17 cellular contexts compared by ENCODE assay signal in genomic region chr16:83648347-83648746, GRCh38.
"Had no signal": no experiment of that assay in that cellular context is flagged by ENCODE, and none has a peak within 500 bp of the region (broad histone marks: within the 10 kb centered on the region; RNA-seq: fewer than 3 reads in every experiment).

No MANE protein-coding gene starts in this region.

- DNase-seq: effector memory CD8-positive, alpha-beta T cell; gastrocnemius medialis; glutamatergic neuron; kidney glomerular epithelial cell; mesendoderm; naive thymus-derived CD4-positive, alpha-beta T cell; nephron progenitor cell; posterior cingulate gyrus; sigmoid colon; small intestine; stimulated activated CD4-positive, alpha-beta T cell treated with anti-CD3 and anti-CD28 coated beads, Interleukin-12 subunit alpha, Interleukin-12 subunit beta, amount 100 ng/mL, for 4 hours; stimulated activated CD4-positive, alpha-beta T cell treated with anti-CD3 and anti-CD28 coated beads, Interleukin-2, amount 100 ng/mL, for 48 hours; stimulated activated naive CD4-positive, alpha-beta T cell treated with Interleukin-2 at 50 U/mL for 16 hours; trophoblast cell had no signal

- H3K27ac ChIP-seq: epithelial cell of prostate, esophagus muscularis mucosa, gastrocnemius medialis, right atrium auricular region, sigmoid colon had no signal

- H3K27me3 ChIP-seq: esophagus muscularis mucosa, gastrocnemius medialis, right atrium auricular region, sigmoid colon had no signal

- H3K4me1 ChIP-seq: esophagus muscularis mucosa, gastrocnemius medialis, right atrium auricular region, sigmoid colon had no signal

- H3K4me1 Mint-ChIP-seq: naive thymus-derived CD4-positive, alpha-beta T cell; nephron progenitor cell had no signal

- H3K4me3 Mint-ChIP-seq: effector memory CD8-positive, alpha-beta T cell; naive thymus-derived CD4-positive, alpha-beta T cell; nephron progenitor cell had no signal

- H3K4me3 ChIP-seq: esophagus muscularis mucosa, gastrocnemius medialis, right atrium auricular region, sigmoid colon had no signal

- H3K27ac Mint-ChIP-seq: effector memory CD8-positive, alpha-beta T cell; naive thymus-derived CD4-positive, alpha-beta T cell; nephron progenitor cell had no signal

- H3K9me3 ChIP-seq: esophagus muscularis mucosa, gastrocnemius medialis, right atrium auricular region, sigmoid colon had no signal

- ATAC-seq: effector memory CD8-positive, alpha-beta T cell; gastrocnemius medialis; naive thymus-derived CD4-positive, alpha-beta T cell had no signal

- H3K27me3 Mint-ChIP-seq: effector memory CD8-positive, alpha-beta T cell had no signal

- H3K36me3 ChIP-seq: esophagus muscularis mucosa, gastrocnemius medialis, right atrium auricular region, sigmoid colon had no signal
